Comparison of ENCODE assay signal across 1 cellular context in genomic region chr11:117749541-117749910, GRCh38.
TF ChIP-seq lines count a peak whose summit lies in the region.

No MANE protein-coding gene starts in this region.

TF ChIP-seq in GM23338, 12 proteins besides CTCF, POLR2A, EP300 and RAD21 (continued from another document):
- TF ChIP-seq, protein P1, sequence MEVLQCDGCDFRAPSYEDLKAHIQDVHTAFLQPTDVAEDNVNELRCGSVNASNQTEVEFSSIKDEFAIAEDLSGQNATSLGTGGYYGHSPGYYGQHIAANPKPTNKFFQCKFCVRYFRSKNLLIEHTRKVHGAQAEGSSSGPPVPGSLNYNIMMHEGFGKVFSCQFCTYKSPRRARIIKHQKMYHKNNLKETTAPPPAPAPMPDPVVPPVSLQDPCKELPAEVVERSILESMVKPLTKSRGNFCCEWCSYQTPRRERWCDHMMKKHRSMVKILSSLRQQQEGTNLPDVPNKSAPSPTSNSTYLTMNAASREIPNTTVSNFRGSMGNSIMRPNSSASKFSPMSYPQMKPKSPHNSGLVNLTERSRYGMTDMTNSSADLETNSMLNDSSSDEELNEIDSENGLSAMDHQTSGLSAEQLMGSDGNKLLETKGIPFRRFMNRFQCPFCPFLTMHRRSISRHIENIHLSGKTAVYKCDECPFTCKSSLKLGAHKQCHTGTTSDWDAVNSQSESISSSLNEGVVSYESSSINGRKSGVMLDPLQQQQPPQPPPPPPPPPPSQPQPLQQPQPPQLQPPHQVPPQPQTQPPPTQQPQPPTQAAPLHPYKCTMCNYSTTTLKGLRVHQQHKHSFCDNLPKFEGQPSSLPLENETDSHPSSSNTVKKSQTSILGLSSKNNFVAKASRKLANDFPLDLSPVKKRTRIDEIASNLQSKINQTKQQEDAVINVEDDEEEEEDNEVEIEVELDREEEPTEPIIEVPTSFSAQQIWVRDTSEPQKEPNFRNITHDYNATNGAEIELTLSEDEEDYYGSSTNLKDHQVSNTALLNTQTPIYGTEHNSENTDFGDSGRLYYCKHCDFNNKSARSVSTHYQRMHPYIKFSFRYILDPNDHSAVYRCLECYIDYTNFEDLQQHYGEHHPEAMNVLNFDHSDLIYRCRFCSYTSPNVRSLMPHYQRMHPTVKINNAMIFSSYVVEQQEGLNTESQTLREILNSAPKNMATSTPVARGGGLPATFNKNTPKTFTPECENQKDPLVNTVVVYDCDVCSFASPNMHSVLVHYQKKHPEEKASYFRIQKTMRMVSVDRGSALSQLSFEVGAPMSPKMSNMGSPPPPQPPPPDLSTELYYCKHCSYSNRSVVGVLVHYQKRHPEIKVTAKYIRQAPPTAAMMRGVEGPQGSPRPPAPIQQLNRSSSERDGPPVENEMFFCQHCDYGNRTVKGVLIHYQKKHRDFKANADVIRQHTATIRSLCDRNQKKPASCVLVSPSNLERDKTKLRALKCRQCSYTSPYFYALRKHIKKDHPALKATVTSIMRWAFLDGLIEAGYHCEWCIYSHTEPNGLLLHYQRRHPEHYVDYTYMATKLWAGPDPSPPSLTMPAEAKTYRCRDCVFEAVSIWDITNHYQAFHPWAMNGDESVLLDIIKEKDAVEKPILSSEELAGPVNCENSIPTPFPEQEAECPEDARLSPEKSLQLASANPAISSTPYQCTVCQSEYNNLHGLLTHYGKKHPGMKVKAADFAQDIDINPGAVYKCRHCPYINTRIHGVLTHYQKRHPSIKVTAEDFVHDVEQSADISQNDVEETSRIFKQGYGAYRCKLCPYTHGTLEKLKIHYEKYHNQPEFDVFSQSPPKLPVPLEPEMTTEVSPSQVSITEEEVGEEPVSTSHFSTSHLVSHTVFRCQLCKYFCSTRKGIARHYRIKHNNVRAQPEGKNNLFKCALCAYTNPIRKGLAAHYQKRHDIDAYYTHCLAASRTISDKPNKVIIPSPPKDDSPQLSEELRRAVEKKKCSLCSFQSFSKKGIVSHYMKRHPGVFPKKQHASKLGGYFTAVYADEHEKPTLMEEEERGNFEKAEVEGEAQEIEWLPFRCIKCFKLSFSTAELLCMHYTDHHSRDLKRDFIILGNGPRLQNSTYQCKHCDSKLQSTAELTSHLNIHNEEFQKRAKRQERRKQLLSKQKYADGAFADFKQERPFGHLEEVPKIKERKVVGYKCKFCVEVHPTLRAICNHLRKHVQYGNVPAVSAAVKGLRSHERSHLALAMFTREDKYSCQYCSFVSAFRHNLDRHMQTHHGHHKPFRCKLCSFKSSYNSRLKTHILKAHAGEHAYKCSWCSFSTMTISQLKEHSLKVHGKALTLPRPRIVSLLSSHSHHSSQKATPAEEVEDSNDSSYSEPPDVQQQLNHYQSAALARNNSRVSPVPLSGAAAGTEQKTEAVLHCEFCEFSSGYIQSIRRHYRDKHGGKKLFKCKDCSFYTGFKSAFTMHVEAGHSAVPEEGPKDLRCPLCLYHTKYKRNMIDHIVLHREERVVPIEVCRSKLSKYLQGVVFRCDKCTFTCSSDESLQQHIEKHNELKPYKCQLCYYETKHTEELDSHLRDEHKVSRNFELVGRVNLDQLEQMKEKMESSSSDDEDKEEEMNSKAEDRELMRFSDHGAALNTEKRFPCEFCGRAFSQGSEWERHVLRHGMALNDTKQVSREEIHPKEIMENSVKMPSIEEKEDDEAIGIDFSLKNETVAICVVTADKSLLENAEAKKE (CRISPR knock-in tag; IDR thresholded peaks at IDR 0.05): no peak
